In the genomic region with DNA sequence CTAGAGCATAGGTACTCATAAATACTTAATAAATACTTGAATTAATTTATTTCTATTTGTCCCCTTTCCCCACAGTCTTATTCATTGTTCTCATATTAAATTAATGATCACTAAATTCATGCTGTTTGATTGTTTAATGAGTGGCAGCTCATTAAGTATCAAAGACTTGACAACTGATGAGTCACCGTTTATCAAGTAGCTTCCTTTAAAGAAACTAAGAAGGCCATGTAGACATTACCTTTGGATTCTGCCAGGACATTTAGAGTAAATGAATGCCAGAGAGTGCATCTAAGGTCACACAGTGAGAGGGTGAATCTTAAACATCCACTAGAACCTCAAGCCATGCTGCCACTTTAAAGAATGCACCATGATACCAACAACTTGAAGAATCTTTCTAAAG, we compare ENCODE assay signal across 16 cellular contexts. TPM values are rescaled to one million over a fixed set of nuclear protein-coding genes. Genes with fewer than 3 reads are reported as not detected.
"Had no signal": no experiment of that assay in that cellular context is flagged by ENCODE, and none has a peak within 500 bp of the region (broad histone marks: within the 10 kb centered on the region; RNA-seq: fewer than 3 reads in every experiment).

No MANE protein-coding gene starts in this region.

- H3K4me3 ChIP-seq: esophagus muscularis mucosa, left lung, sigmoid colon, tibial nerve, uterus had no signal

- H3K9me3 ChIP-seq: esophagus muscularis mucosa, left lung, sigmoid colon, tibial nerve, uterus had no signal

- H3K9ac ChIP-seq: parathyroid adenoma had no signal

- H2AFZ ChIP-seq: parathyroid adenoma had no signal

- ATAC-seq: left lung, SK-N-SH treated with all-trans-retinoic acid at 6 μM for 48 hours had no signal

- H3K4me3 Mint-ChIP-seq: activated T-cell treated with anti-CD3 and anti-CD28 coated beads, Interleukin-2, amount 50 U/mL, for 4 hours; stimulated activated naive B cell treated with anti-CD40 and anti-IgM and Interleukin-4, amounts not matched to agents 10 μg/mL and 1 μg/mL and 100 μg/mL, for 72 hours had no signal

- H3K27me3 Mint-ChIP-seq: stimulated activated naive B cell treated with anti-CD40 and anti-IgM and Interleukin-4, amounts not matched to agents 10 μg/mL and 1 μg/mL and 100 μg/mL, for 72 hours had no signal

- H3K4me1 ChIP-seq: esophagus muscularis mucosa, left lung, parathyroid adenoma, sigmoid colon, tibial nerve, uterus had no signal

- DNase-seq: activated CD4-positive, alpha-beta T cell treated with anti-CD3 and anti-CD28 coated beads for 4 hours; activated naive CD4-positive, alpha-beta T cell; activated T-cell treated with anti-CD3 and anti-CD28 coated beads, Interleukin-2, amount 50 U/mL, for 4 hours; islet precursor cell; mammary epithelial cell; sigmoid colon; stimulated activated CD4-positive, alpha-beta T cell treated with anti-CD3 and anti-CD28 coated beads, Interleukin-1b, Interleukin-23, amount 100 ng/mL, for 48 hours; stimulated activated naive B cell treated with anti-CD40 and anti-IgM and Interleukin-4, amounts not matched to agents 10 μg/mL and 1 μg/mL and 100 μg/mL, for 72 hours; substantia nigra; uterus had no signal

- H3K9me3 Mint-ChIP-seq: activated T-cell treated with anti-CD3 and anti-CD28 coated beads, Interleukin-2, amount 50 U/mL, for 4 hours; stimulated activated naive B cell treated with anti-CD40 and anti-IgM and Interleukin-4, amounts not matched to agents 10 μg/mL and 1 μg/mL and 100 μg/mL, for 72 hours had no signal

- H3K27me3 ChIP-seq: esophagus muscularis mucosa, left lung, sigmoid colon, tibial nerve, uterus had no signal

- H3K36me3 ChIP-seq: esophagus muscularis mucosa, left lung, sigmoid colon, tibial nerve, uterus had no signal

- H3K27ac Mint-ChIP-seq: stimulated activated naive B cell treated with anti-CD40 and anti-IgM and Interleukin-4, amounts not matched to agents 10 μg/mL and 1 μg/mL and 100 μg/mL, for 72 hours had no signal

- H3K27ac ChIP-seq: esophagus muscularis mucosa, left lung, parathyroid adenoma, sigmoid colon, tibial nerve, uterus had no signal

RNA-seq across cellular contexts. Expression of gene ZBED2, which starts 23.9 kb away (rescaled TPM):
- total RNA-seq: cardiac septum, sigmoid colon, tibial nerve had no signal
